8 cellular contexts compared by ENCODE assay signal in the genomic region with DNA sequence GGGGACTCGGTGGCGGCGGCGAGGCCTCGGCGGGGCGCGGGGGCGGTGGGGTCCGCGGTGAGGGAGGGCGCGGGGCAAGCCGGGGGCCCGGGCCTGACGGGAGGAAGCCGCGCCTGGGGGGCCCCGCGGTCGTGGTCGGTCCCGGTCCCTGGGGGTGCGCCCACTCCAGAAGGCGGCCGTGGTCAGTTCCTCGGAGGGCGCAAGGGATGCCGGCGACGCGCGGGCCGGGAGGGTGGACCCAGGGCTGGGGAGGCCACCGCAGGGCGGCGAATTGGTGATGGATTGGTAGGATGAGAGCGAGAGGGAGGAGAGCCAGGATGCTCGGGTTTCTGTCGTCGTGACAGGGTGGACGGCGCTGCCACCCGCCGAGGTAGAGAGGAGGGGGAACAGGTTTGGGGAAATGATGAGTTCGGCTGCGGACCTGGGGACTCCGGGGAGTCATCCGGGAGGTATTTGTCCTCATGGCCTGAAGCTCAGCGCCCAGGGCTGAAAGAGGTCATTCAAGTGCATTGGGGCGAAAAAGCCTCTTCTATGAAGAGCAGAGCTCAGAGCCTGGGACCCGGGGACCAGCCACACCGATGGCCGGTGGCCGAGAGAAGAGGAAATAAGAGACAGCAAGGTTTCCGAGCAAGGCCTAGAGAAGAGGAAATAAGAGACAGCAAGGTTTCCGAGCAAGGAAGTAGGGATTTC. TPM values are rescaled to one million over a fixed set of nuclear protein-coding genes. Genes with fewer than 3 reads are reported as not detected.
A peak's percentile ranks its signal among the peaks of the same experiment; 100 is the strongest.
DNase-seq lines count a peak whose midpoint lies in the region; ATAC-seq and TF ChIP-seq lines count a peak whose summit lies in the region.

No MANE protein-coding gene starts in this region.

- peaks cover 12% of the 10 kb centered on the region for H3K4me1 ChIP-seq in iPS-18a (ENCODE audit: control insufficient read depth, low read depth, low read length)

- TF ChIP-seq CTCF in brain (conservative IDR thresholded peaks at IDR 0.05), result no peak

- H3K9me3 Mint-ChIP-seq in brain, result no peaks in the 10 kb centered on the region

- peak overlapping the region; percentile 96 for H3K27ac Mint-ChIP-seq in T-helper 17 cell
- peak overlapping the region; percentile 86 to 97 (median 90) for H3K27ac Mint-ChIP-seq in brain

- H3K27me3 ChIP-seq in iPS-18a (ENCODE audit: control insufficient read depth, insufficient read depth, low read length), result peaks cover 8% of the 10 kb centered on the region

- H3K36me3 ChIP-seq in iPS-18a (ENCODE audit: control insufficient read depth, low read depth, low read length), result no peaks in the 10 kb centered on the region

- peak overlapping the region; percentile 14 for H3K9ac ChIP-seq in iPS-18a (ENCODE audit: low read length)

- peak; percentile 39 for ATAC-seq in GM21381 (IDR thresholded peaks at IDR 0.05; ENCODE audit: unreplicated experiment)
- peak; percentile 42 for ATAC-seq in T-helper 17 cell

- H3K27ac ChIP-seq in iPS-18a (ENCODE audit: low read length), result no peak overlapping the region

- DNase-seq in DMS79 treated with DMSO at 0.1 percent for 48 hours (lab: John Stamatoyannopoulos, UW) (peak; percentile 34), HT1080 (ENCODE audit: low read depth) (peak; percentile 25), T-helper 17 cell (peak; percentile 14 to 24 (median 15)), skeletal muscle cell (ENCODE audit: low read depth) (no peak), NCI-H1694 (lab: John Stamatoyannopoulos, UW) (no peak)

- H3K27me3 Mint-ChIP-seq in T-helper 17 cell, result no peaks in the 10 kb centered on the region
- H3K27me3 Mint-ChIP-seq in brain, result peaks cover 4% of the 10 kb centered on the region

- peak overlapping the region; percentile 65 for H3K4me3 ChIP-seq in iPS-18a (ENCODE audit: low read length)
- H3K4me3 ChIP-seq in skeletal muscle cell (ENCODE audit: low read depth, low read length), result peak overlapping the region; percentile 80

- H3K4me3 Mint-ChIP-seq in T-helper 17 cell (peak overlapping the region; percentile 99), brain (peak overlapping the region; percentile 91 to 97 (median 95))

- H3K4me1 Mint-ChIP-seq in T-helper 17 cell, result peaks cover 23% of the 10 kb centered on the region
- H3K4me1 Mint-ChIP-seq in brain, result peaks cover 26% of the 10 kb centered on the region

- no peaks in the 10 kb centered on the region for H3K9me3 ChIP-seq in T-helper 17 cell (ENCODE audit: control insufficient read depth, low read length, poor library complexity, severe bottlenecking)
- H3K9me3 ChIP-seq in iPS-18a (ENCODE audit: control insufficient read depth, low read depth, low read length), result no peaks in the 10 kb centered on the region

- H3K36me3 Mint-ChIP-seq in T-helper 17 cell (ENCODE audit: low read depth), result peaks cover 2% of the 10 kb centered on the region
- peaks cover 24% of the 10 kb centered on the region for H3K36me3 Mint-ChIP-seq in brain

RNA-seq across cellular contexts. Expression of a gene that starts 0.5 kb away (rescaled TPM):
- total RNA-seq in HT1080 (2014; rRNA removed; shearing (Covaris generic)), result 67.1 and 72.0 TPM in 2 replicates
- 108 and 112 TPM in 2 replicates for polyA plus RNA-seq in HT1080 (2015; cell fraction: cytosol; rRNA removed)
- polyA plus RNA-seq in HT1080 (2015; cell fraction: nucleus; rRNA removed), result 21.8 and 22.5 TPM in 2 replicates
- 1 to 10 TPM; 5.3 to 6.7 TPM for total RNA-seq in T-helper 17 cell
- polyA plus RNA-seq in brain (ENCODE audit: insufficient read depth, low read depth, low replicate concordance), result 28.9 TPM

RNA-seq across cellular contexts. Expression of a gene that starts 30.8 kb away (rescaled TPM):
- 4.8 and 6.0 TPM in 2 replicates for total RNA-seq in HT1080 (2014; rRNA removed; shearing (Covaris generic))
- 9.1 and 10.2 TPM in 2 replicates for polyA plus RNA-seq in HT1080 (2015; cell fraction: cytosol; rRNA removed)
- polyA plus RNA-seq in HT1080 (2015; cell fraction: nucleus; rRNA removed), result 9.1 and 13.8 TPM in 2 replicates
- total RNA-seq in T-helper 17 cell, result 1 to 10 TPM; 3.6 to 4.4 TPM
- 2.3 TPM for polyA plus RNA-seq in brain (ENCODE audit: insufficient read depth, low read depth, low replicate concordance)

Comparison
In these comparisons a context has a peak if more than half of its experiments do, and no peak if none do; other contexts are left out.
1. DNase-seq: peak in DMS79 treated with DMSO at 0.1 percent for 48 hours (single experiment), HT1080 (single experiment) and T-helper 17 cell (3 of 3); none in skeletal muscle cell (single experiment) and NCI-H1694 (single experiment).